Comparison of ENCODE assay signal across 9 cellular contexts in genomic region chr14:99899578-99900178, GRCh38.
DNase-seq lines count a peak whose midpoint lies in the region; ATAC-seq, FAIRE-seq and TF ChIP-seq lines count a peak whose summit lies in the region.
"Had no signal": no experiment of that assay in that cellular context is flagged by ENCODE, and none has a peak within 500 bp of the region (broad histone marks: within the 10 kb centered on the region; RNA-seq: fewer than 3 reads in every experiment).

No MANE protein-coding gene starts in this region.

- SMC1A ChIA-PET in GM12878 (lab: Charles Lee; ENCODE audit: uncharacterized antibody, unreplicated experiment) = interaction anchor here (0.6 to 1.5 kb wide), 7 partner anchors 10 to 507 kb away, joined by 3 to 5 read pairs (median 4); no protein-coding TSS in a partner anchor

- BruUV-seq in GM12878 (replicated peaks; lab: Mats Ljungman, UMichigan) = no TSS peak

- intact Hi-C loops in GM12878 (cut with micrococcal nuclease; ENCODE audit: unreplicated experiment) = loop anchor here (5.0 kb wide), 1 partner anchor 48 kb away; no protein-coding TSS in a partner anchor

- no peak for TF ChIP-seq RAD21 in GM12878 (IDR thresholded peaks at IDR 0.05; ENCODE audit: insufficient read depth, low read depth, low read length)

- DNase-seq in GM12878 (ENCODE audit: low read depth, low spot score) (no peak), KG1 (lab: John Stamatoyannopoulos, UW) (no peak), MG63 (no peak), NCI-H226 (no peak)

- H3K4me1 ChIP-seq in DOHH2 (ENCODE audit: control insufficient read depth, low read length) (no peaks in the 10 kb centered on the region), KMS-11 (ENCODE audit: low read depth, poor library complexity, severe bottlenecking) (no peaks in the 10 kb centered on the region), GM12878 (ENCODE audit: control insufficient read depth, insufficient read depth, low read length) (no peaks in the 10 kb centered on the region)

- no peaks in the 10 kb centered on the region for H3K4me1 Mint-ChIP-seq in nephron
- H3K4me1 Mint-ChIP-seq: activated T-helper 17 cell treated with anti-CD3 and anti-CD28 coated beads, Interleukin-2, amount 50 U/mL, for 72 hours had no signal

- in situ Hi-C loops in GM12878 (cut with MboI) = no loop called here

- POLR2A ChIA-PET in GM12878 (lab: Charles Lee) = interaction anchor here (0.6 to 0.7 kb wide), 2 partner anchors 52 to 287 kb away, joined by 4 to 6 read pairs; no protein-coding TSS in a partner anchor

- H3K9ac ChIP-seq in KMS-11 (no peak overlapping the region), GM12878 (ENCODE audit: control insufficient read depth, insufficient read depth, low read length) (no peak overlapping the region)

- no peak overlapping the region for H3K27ac Mint-ChIP-seq in nephron
- H3K27ac Mint-ChIP-seq: activated T-helper 17 cell treated with anti-CD3 and anti-CD28 coated beads, Interleukin-2, amount 50 U/mL, for 72 hours had no signal

- no peaks in the 10 kb centered on the region for H3F3A ChIP-seq in DOHH2 (ENCODE audit: control insufficient read depth, insufficient read depth)

- H3K4me3 ChIP-seq in DOHH2 (ENCODE audit: low read length) (no peak overlapping the region), KMS-11 (IDR thresholded peaks at IDR 0.05; ENCODE audit: insufficient read depth, low read depth, low read length) (no peak overlapping the region), GM12878 (no peak overlapping the region), MG63 (no peak overlapping the region)

- H3K4me3 Mint-ChIP-seq in nephron = no peak overlapping the region
- H3K4me3 Mint-ChIP-seq: activated T-helper 17 cell treated with anti-CD3 and anti-CD28 coated beads, Interleukin-2, amount 50 U/mL, for 72 hours had no signal

- H3K36me3 ChIP-seq in DOHH2 (ENCODE audit: control insufficient read depth, low read length) (no peaks in the 10 kb centered on the region), KMS-11 (ENCODE audit: insufficient read depth) (no peaks in the 10 kb centered on the region), GM12878 (ENCODE audit: control insufficient read depth in 2 of 2, insufficient read depth in 2 of 2, low read length in 1 of 2) (no peaks in the 10 kb centered on the region), MG63 (no peaks in the 10 kb centered on the region)

- H3K9me3 ChIP-seq in DOHH2 (ENCODE audit: control insufficient read depth, insufficient read depth, low read length) (peaks cover 5% of the 10 kb centered on the region), GM12878 (replicated peaks; ENCODE audit: control insufficient read depth, insufficient read depth, low read length) (no peaks in the 10 kb centered on the region), MG63 (no peaks in the 10 kb centered on the region)

- H3K36me3 Mint-ChIP-seq in nephron (ENCODE audit: low read depth) = peaks cover 53% of the 10 kb centered on the region

- RAD21 ChIA-PET in GM12878 (lab: Charles Lee; ENCODE audit: unreplicated experiment) = interaction anchor here (0.9 to 1.0 kb wide), 3 partner anchors 20 to 170 kb away, joined by 3 to 4 read pairs (median 3); no protein-coding TSS in a partner anchor

- TF ChIP-seq EP300 in GM12878 (IDR thresholded peaks at IDR 0.05; ENCODE audit: borderline replicate concordance in 1 of 2, control insufficient read depth in 1 of 2, low read depth in 2 of 2, low read length in 2 of 2) = no peak

- H3K79me2 ChIP-seq in DOHH2 (ENCODE audit: control insufficient read depth, low read length) (no peaks in the 10 kb centered on the region), KMS-11 (ENCODE audit: insufficient read depth, low read depth) (no peaks in the 10 kb centered on the region), GM12878 (ENCODE audit: control insufficient read depth, insufficient read depth, low read length) (no peaks in the 10 kb centered on the region)

- no peak overlapping the region for H2AFZ ChIP-seq in KMS-11 (ENCODE audit: low read depth)
- no peak overlapping the region for H2AFZ ChIP-seq in GM12878 (ENCODE audit: control insufficient read depth, low read depth, low read length)

- no peak for FAIRE-seq in GM12878 (lab: Jason Lieb, UNC)

- H3K4me2 ChIP-seq in DOHH2 (ENCODE audit: low read length) (no peak overlapping the region), KMS-11 (no peak overlapping the region), GM12878 (ENCODE audit: control insufficient read depth, insufficient read depth) (no peak overlapping the region)

- 42% methylated on average over 7 of the region's 7 CpGs for WGBS in GM12878 (ENCODE audit: insufficient coverage, insufficient replicate concordance, low lambda C conversion rate, missing lambda C conversion rate)

- H3K9me3 Mint-ChIP-seq in nephron = peaks cover 8% of the 10 kb centered on the region
- H3K9me3 Mint-ChIP-seq: activated T-helper 17 cell treated with anti-CD3 and anti-CD28 coated beads, Interleukin-2, amount 50 U/mL, for 72 hours had no signal

- ATAC-seq in GM12878 (peak; percentile 53), GM18502 (IDR thresholded peaks at IDR 0.05; ENCODE audit: poor library complexity, unreplicated experiment) (no peak)
- ATAC-seq: activated T-helper 17 cell treated with anti-CD3 and anti-CD28 coated beads, Interleukin-2, amount 50 U/mL, for 72 hours had no signal

- CTCF ChIA-PET in GM12878 (lab: Yijun Ruan, JAX) = interaction anchor here (0.6 to 3.1 kb wide), 22 partner anchors 8 to 231 kb away, joined by 3 to 30 read pairs (median 4); no protein-coding TSS in a partner anchor

- H4K20me1 ChIP-seq in DOHH2 (ENCODE audit: control insufficient read depth, insufficient read depth, low read depth, low read length) (no peaks in the 10 kb centered on the region), KMS-11 (ENCODE audit: insufficient read depth) (no peaks in the 10 kb centered on the region), GM12878 (ENCODE audit: control insufficient read depth, insufficient read depth) (no peaks in the 10 kb centered on the region)

- no peaks in the 10 kb centered on the region for H3K9me2 ChIP-seq in DOHH2 (replicated peaks; ENCODE audit: control insufficient read depth, low read length)

- TF ChIP-seq CTCF in DOHH2 (IDR thresholded peaks at IDR 0.05; ENCODE audit: low read depth, low read length, poor library complexity, severe bottlenecking) (peak; percentile 57), KMS-11 (conservative IDR thresholded peaks at IDR 0.05; ENCODE audit: low read depth, low read length) (peak; percentile 78), GM12878 (IDR thresholded peaks at IDR 0.05 in 2 of 3, conservative IDR thresholded peaks at IDR 0.05 in 1 of 3; ENCODE audit: control insufficient read depth in 2 of 3, extremely low read depth in 1 of 3, insufficient read depth in 1 of 3, low read depth in 3 of 3, low read length in 3 of 3) (peak in 1 of 3 experiments; percentile 48; a peak in 2 of 6 replicates), nephron (IDR thresholded peaks at IDR 0.05; ENCODE audit: unreplicated experiment in 3 of 3) (peak; percentile 45 to 57 (median 47))

- H3K27ac ChIP-seq in DOHH2 (ENCODE audit: low read depth, low read length) = no peak overlapping the region
- no peak overlapping the region for H3K27ac ChIP-seq in KMS-11
- no peak overlapping the region for H3K27ac ChIP-seq in GM12878 (ENCODE audit: control insufficient read depth, insufficient read depth)

- TF ChIP-seq POLR2A in GM12878 (IDR thresholded peaks at IDR 0.05; ENCODE audit: low read depth, low read length) = no peak

- H3K27me3 Mint-ChIP-seq in nephron (ENCODE audit: low read depth) = no peaks in the 10 kb centered on the region

- H3K27me3 ChIP-seq in DOHH2 (ENCODE audit: control insufficient read depth, low read length) (no peaks in the 10 kb centered on the region), KMS-11 (ENCODE audit: insufficient read depth, low read depth) (no peaks in the 10 kb centered on the region), GM12878 (replicated peaks in 1 of 2; ENCODE audit: control insufficient read depth in 2 of 2, insufficient read depth in 2 of 2, low read length in 1 of 2) (no peaks in the 10 kb centered on the region; a peak in 1 of 4 replicates), MG63 (no peaks in the 10 kb centered on the region)

TF ChIP-seq in GM12878, 131 proteins besides CTCF, POLR2A, EP300 and RAD21 (continues in another document):
- TF ChIP-seq STAT3 (IDR thresholded peaks at IDR 0.05; ENCODE audit: low read depth, low read length) (no peak), TCF3 (IDR thresholded peaks at IDR 0.05; ENCODE audit: borderline replicate concordance, insufficient read depth, low read depth, low read length) (no peak), KDM1A (IDR thresholded peaks at IDR 0.05; ENCODE audit: borderline replicate concordance) (no peak), RELA (IDR thresholded peaks at IDR 0.05; ENCODE audit: borderline replicate concordance, partially characterized antibody) (no peak), ZNF687 (IDR thresholded peaks at IDR 0.05) (no peak), NR2F1 (conservative IDR thresholded peaks at IDR 0.05) (no peak), CBX5 (IDR thresholded peaks at IDR 0.05; ENCODE audit: low read depth) (no peak), ZSCAN29 (IDR thresholded peaks at IDR 0.05) (no peak), BACH1 (IDR thresholded peaks at IDR 0.05; ENCODE audit: borderline replicate concordance) (no peak)
